Comparison of ENCODE assay signal across 8 cellular contexts in the genomic region with DNA sequence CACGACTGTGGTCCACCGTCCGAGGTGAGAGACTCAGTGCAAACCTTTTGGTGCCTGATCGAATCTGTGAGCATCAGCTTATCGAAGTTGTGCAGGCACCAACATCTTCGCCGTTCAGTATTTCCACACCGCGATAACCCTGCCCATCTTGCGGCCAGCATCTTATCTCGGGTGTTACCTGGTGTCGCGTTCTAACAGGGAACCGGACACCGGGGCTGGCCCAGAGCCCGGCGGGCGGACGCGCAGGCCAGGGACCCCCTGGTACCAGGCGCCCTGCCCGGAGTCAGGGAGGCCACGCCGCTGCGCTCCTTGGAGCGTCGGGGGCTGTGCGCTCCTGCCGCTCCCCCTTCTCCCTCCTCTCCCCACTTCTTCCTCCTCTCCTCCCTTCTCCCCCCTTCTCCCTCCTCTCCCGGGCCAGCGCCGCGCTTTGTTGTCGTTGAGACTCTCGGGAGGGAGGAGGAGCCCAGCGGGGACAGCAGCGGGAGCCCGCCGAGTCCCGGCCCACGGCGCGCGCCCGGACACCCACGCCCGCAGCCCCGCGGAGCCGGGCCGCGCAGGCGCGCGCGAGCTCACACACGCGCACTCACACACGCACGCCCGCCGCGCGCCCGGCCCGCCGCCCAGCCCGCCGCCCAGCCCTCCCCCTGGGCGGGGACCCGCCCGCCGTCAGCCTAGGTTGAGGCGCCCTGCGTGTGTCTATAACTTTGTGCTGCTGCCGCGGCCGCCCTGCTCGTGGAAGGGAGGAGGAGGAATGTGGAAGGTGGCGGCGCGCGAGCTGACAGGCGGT. TPM values are rescaled to one million over a fixed set of nuclear protein-coding genes. Genes with fewer than 3 reads are reported as not detected.
DNase-seq lines count a peak whose midpoint lies in the region; ATAC-seq, FAIRE-seq and TF ChIP-seq lines count a peak whose summit lies in the region.

No MANE protein-coding gene starts in this region.

- peak; percentile 96 for DNase-seq in DMS53 (lab: John Stamatoyannopoulos, UW)
- peak; percentile 86 for DNase-seq in MG63
- peak; percentile 85 to 90 for DNase-seq in SJSA1 (ENCODE audit: low read depth in 1 of 2, low spot score in 2 of 2)
- DNase-seq in activated naive CD4-positive, alpha-beta T cell treated with anti-CD3 and anti-CD28 coated beads for 36 hours = peak; percentile 78
- peak; percentile 81 to 93 for DNase-seq in frontal cortex (ENCODE audit: low spot score in 2 of 2)
- DNase-seq in substantia nigra (lab: John Stamatoyannopoulos, UW) = peak; percentile 72 to 98 (median 93)

- H3K4me3 ChIP-seq in MG63 = peak overlapping the region; percentile 93
- H3K4me3 ChIP-seq in SJSA1 = peak overlapping the region; percentile 93
- H3K4me3 ChIP-seq in neutrophil (ENCODE audit: low read depth in 1 of 2, low read length in 1 of 2) = peak overlapping the region; percentile 81 to 91

- H3K36me3 ChIP-seq in MG63 (peaks cover 13% of the 10 kb centered on the region; the same call in 1 of the 2 replicates), SJSA1 (peaks cover 19% of the 10 kb centered on the region), neutrophil (no peaks in the 10 kb centered on the region)

- peaks cover 22% of the 10 kb centered on the region for H3K4me1 Mint-ChIP-seq in activated naive CD4-positive, alpha-beta T cell treated with anti-CD3 and anti-CD28 coated beads for 36 hours (ENCODE audit: low read depth)

- intact Hi-C loops in activated naive CD4-positive, alpha-beta T cell treated with anti-CD3 and anti-CD28 coated beads for 36 hours (cut with micrococcal nuclease) = loop anchor here (2.0 to 5.0 kb wide), 6 partner anchors 278 to 923 kb away; a partner anchor contains a TSS

- TF ChIP-seq CTCF in neutrophil (IDR thresholded peaks at IDR 0.05) = peak; percentile 31

- ATAC-seq in GM21723 (IDR thresholded peaks at IDR 0.05; ENCODE audit: unreplicated experiment) = peak; percentile 38

- H3K9me3 ChIP-seq in MG63 = no peaks in the 10 kb centered on the region
- no peaks in the 10 kb centered on the region for H3K9me3 ChIP-seq in SJSA1 (replicated peaks)
- H3K9me3 ChIP-seq in neutrophil = no peaks in the 10 kb centered on the region

- FAIRE-seq in frontal cortex (lab: Jason Lieb, UNC) = no peak

- peak overlapping the region; percentile 88 for H3K4me3 Mint-ChIP-seq in activated naive CD4-positive, alpha-beta T cell treated with anti-CD3 and anti-CD28 coated beads for 36 hours

- no peaks in the 10 kb centered on the region for H3K27me3 ChIP-seq in MG63
- H3K27me3 ChIP-seq in SJSA1 (replicated peaks) = no peaks in the 10 kb centered on the region
- H3K27me3 ChIP-seq in neutrophil = peaks cover 10% of the 10 kb centered on the region

- peak overlapping the region; percentile 79 for H3K27ac ChIP-seq in SJSA1
- peak overlapping the region; percentile 99 for H3K27ac ChIP-seq in neutrophil
- peak overlapping the region; percentile 98 for H3K27ac ChIP-seq in substantia nigra (ENCODE audit: low read depth, low read length, poor library complexity, severe bottlenecking)

- H3K36me3 Mint-ChIP-seq in activated naive CD4-positive, alpha-beta T cell treated with anti-CD3 and anti-CD28 coated beads for 36 hours (ENCODE audit: low read depth) = peaks cover 3% of the 10 kb centered on the region

- peaks cover 10% of the 10 kb centered on the region for H3K27me3 Mint-ChIP-seq in activated naive CD4-positive, alpha-beta T cell treated with anti-CD3 and anti-CD28 coated beads for 36 hours (ENCODE audit: low read depth)

- H3K27ac Mint-ChIP-seq in activated naive CD4-positive, alpha-beta T cell treated with anti-CD3 and anti-CD28 coated beads for 36 hours = peak overlapping the region; percentile 89

- CTCF ChIA-PET in activated naive CD4-positive, alpha-beta T cell treated with anti-CD3 and anti-CD28 coated beads for 36 hours (lab: Charles Lee) = interaction anchor here (3.5 kb wide), 1 partner anchor 513 kb away, joined by 13 read pairs; no protein-coding TSS in a partner anchor

- H3K9me3 Mint-ChIP-seq in activated naive CD4-positive, alpha-beta T cell treated with anti-CD3 and anti-CD28 coated beads for 36 hours = no peaks in the 10 kb centered on the region

- peaks cover 35% of the 10 kb centered on the region for H3K4me1 ChIP-seq in SJSA1 (replicated peaks)
- peaks cover 22 to 30% of the 10 kb centered on the region in 2 experiments for H3K4me1 ChIP-seq in neutrophil (ENCODE audit: control insufficient read depth in 1 of 2, insufficient read depth in 1 of 2, low read depth in 1 of 2, low read length in 1 of 2)

RNA-seq across cellular contexts. Expression of a gene that starts 1.4 kb away (rescaled TPM):
- 14.9 TPM in 2 replicates for total RNA-seq in MG63 (2014; rRNA removed; shearing (Covaris generic); ENCODE audit: low replicate concordance)
- 15.3 and 20.4 TPM in 2 replicates for total RNA-seq in SJSA1 (2014; rRNA removed; shearing (Covaris generic))
- 1 to 10 TPM; 3.1 to 3.6 TPM for total RNA-seq in activated naive CD4-positive, alpha-beta T cell treated with anti-CD3 and anti-CD28 coated beads for 36 hours
- 40.4 TPM for total RNA-seq in frontal cortex

Comparison
In these comparisons a context has a peak if more than half of its experiments do, and no peak if none do; other contexts are left out.
1. Peak in every context shown above with its lines: DNase-seq, ATAC-seq, H3K4me3 ChIP-seq and H3K27ac ChIP-seq.